1 cellular context compared by ENCODE assay signal in genomic region chr20:37885593-37886507, GRCh38.
TF ChIP-seq lines count a peak whose summit lies in the region.

No MANE protein-coding gene starts in this region.

TF ChIP-seq in HepG2, 621 proteins besides CTCF, POLR2A, EP300 and RAD21 (continued from another document and continues in another):
- 0 out of 2 replicates have a peak, but pooled peaks have one; percentile 14 for TF ChIP-seq ZNF710 (CRISPR knock-in tag; IDR thresholded peaks at IDR 0.05; ENCODE audit: borderline replicate concordance)
- no peak for TF ChIP-seq ZNF775 (CRISPR knock-in tag; IDR thresholded peaks at IDR 0.05; ENCODE audit: borderline replicate concordance)
- TF ChIP-seq ZNF430 (CRISPR knock-in tag; IDR thresholded peaks at IDR 0.05) = no peak
- TF ChIP-seq SYNCRIP (IDR thresholded peaks at IDR 0.05; ENCODE audit: insufficient read depth, low read depth, low read length) = no peak
- no peak for TF ChIP-seq ZNF260 (CRISPR knock-in tag; IDR thresholded peaks at IDR 0.05; ENCODE audit: borderline replicate concordance, low read depth)
- TF ChIP-seq ZNF292 (CRISPR knock-in tag; IDR thresholded peaks at IDR 0.05; ENCODE audit: borderline replicate concordance, low read depth) = no peak
- TF ChIP-seq HIC2 (CRISPR knock-in tag; IDR thresholded peaks at IDR 0.05; ENCODE audit: low read depth) = no peak; the same call in 1 of the 2 replicates
- TF ChIP-seq SETDB1 (CRISPR knock-in tag; IDR thresholded peaks at IDR 0.05; ENCODE audit: borderline replicate concordance) = no peak
- TF ChIP-seq BHLHE40 (IDR thresholded peaks at IDR 0.05; ENCODE audit: low read length) = no peak
- TF ChIP-seq BCL6 (CRISPR knock-in tag; IDR thresholded peaks at IDR 0.05) = peak; percentile 54; the same call in 1 of the 2 replicates
- 0 out of 2 replicates have a peak, but pooled peaks have one; percentile 20 for TF ChIP-seq ZFX (CRISPR knock-in tag; IDR thresholded peaks at IDR 0.05; ENCODE audit: low read depth)
- 0 out of 2 replicates have a peak, but pooled peaks have one; percentile 45 for TF ChIP-seq PAWR (CRISPR knock-in tag; IDR thresholded peaks at IDR 0.05; ENCODE audit: borderline replicate concordance)
- TF ChIP-seq HDAC2 (CRISPR knock-in tag; IDR thresholded peaks at IDR 0.05) = 0 out of 2 replicates have a peak, but pooled peaks have one; percentile 12
- TF ChIP-seq ZNF451 (CRISPR knock-in tag; IDR thresholded peaks at IDR 0.05) = no peak
- no peak for TF ChIP-seq ZNF382 (CRISPR knock-in tag; IDR thresholded peaks at IDR 0.05; ENCODE audit: borderline replicate concordance)
- TF ChIP-seq ZNF530 (CRISPR knock-in tag; IDR thresholded peaks at IDR 0.05; ENCODE audit: low read depth) = no peak
- no peak for TF ChIP-seq ZNF205 (CRISPR knock-in tag; IDR thresholded peaks at IDR 0.05)
- TF ChIP-seq LBX2 (CRISPR knock-in tag; IDR thresholded peaks at IDR 0.05; ENCODE audit: borderline replicate concordance) = 0 out of 2 replicates have a peak, but pooled peaks have one; percentile 33
- TF ChIP-seq GATAD2A (CRISPR knock-in tag; IDR thresholded peaks at IDR 0.05) = peak; percentile 50; the same call in 1 of the 2 replicates
- TF ChIP-seq ZNF343 (CRISPR knock-in tag; IDR thresholded peaks at IDR 0.05) = no peak
- no peak for TF ChIP-seq MED13 (CRISPR knock-in tag; IDR thresholded peaks at IDR 0.05)
- TF ChIP-seq ZFP1 (CRISPR knock-in tag; IDR thresholded peaks at IDR 0.05) = no peak
- TF ChIP-seq ARHGAP35 (CRISPR knock-in tag; IDR thresholded peaks at IDR 0.05; ENCODE audit: borderline replicate concordance) = no peak
- TF ChIP-seq BCLAF1 (IDR thresholded peaks at IDR 0.05) = no peak
- TF ChIP-seq USF2 (IDR thresholded peaks at IDR 0.05; ENCODE audit: low read depth, low read length) = peak; percentile 39
- peak; percentile 63; the same call in 1 of the 2 replicates for TF ChIP-seq USF2 (CRISPR knock-in tag; IDR thresholded peaks at IDR 0.05; ENCODE audit: borderline replicate concordance)
- no peak for TF ChIP-seq ARNT2 (CRISPR knock-in tag; IDR thresholded peaks at IDR 0.05; ENCODE audit: low read depth)
- TF ChIP-seq ZEB1 (IDR thresholded peaks at IDR 0.05; ENCODE audit: insufficient replicate concordance, low read depth) = no peak
- no peak for TF ChIP-seq ZNF879 (CRISPR knock-in tag; IDR thresholded peaks at IDR 0.05)
- TF ChIP-seq MIER3 (CRISPR knock-in tag; IDR thresholded peaks at IDR 0.05; ENCODE audit: borderline replicate concordance) = no peak
- TF ChIP-seq ZKSCAN1 (IDR thresholded peaks at IDR 0.05; ENCODE audit: low read length) = no peak
- TF ChIP-seq SIX4 (CRISPR knock-in tag; IDR thresholded peaks at IDR 0.05) = no peak
- no peak for TF ChIP-seq KLF16 (CRISPR knock-in tag; IDR thresholded peaks at IDR 0.05)
- TF ChIP-seq JUND (CRISPR knock-in tag; IDR thresholded peaks at IDR 0.05) = no peak
- no peak for TF ChIP-seq ZFP82 (CRISPR knock-in tag; IDR thresholded peaks at IDR 0.05; ENCODE audit: borderline replicate concordance)
- TF ChIP-seq ERF (CRISPR knock-in tag; IDR thresholded peaks at IDR 0.05) = no peak
- 0 out of 2 replicates have a peak, but pooled peaks have one; percentile 30 for TF ChIP-seq ARNTL (CRISPR knock-in tag; IDR thresholded peaks at IDR 0.05)
- TF ChIP-seq ZFP36 (IDR thresholded peaks at IDR 0.05; ENCODE audit: borderline replicate concordance, low read depth, low read length, partially characterized antibody) = no peak
- no peak for TF ChIP-seq HCFC1 (IDR thresholded peaks at IDR 0.05; ENCODE audit: low read depth, low read length)
- no peak for TF ChIP-seq GPN1 (CRISPR knock-in tag; IDR thresholded peaks at IDR 0.05; ENCODE audit: borderline replicate concordance)
- TF ChIP-seq ELF4 (CRISPR knock-in tag; IDR thresholded peaks at IDR 0.05; ENCODE audit: borderline replicate concordance) = no peak
- no peak for TF ChIP-seq TOPORS (CRISPR knock-in tag; IDR thresholded peaks at IDR 0.05)
- TF ChIP-seq, protein P1, sequence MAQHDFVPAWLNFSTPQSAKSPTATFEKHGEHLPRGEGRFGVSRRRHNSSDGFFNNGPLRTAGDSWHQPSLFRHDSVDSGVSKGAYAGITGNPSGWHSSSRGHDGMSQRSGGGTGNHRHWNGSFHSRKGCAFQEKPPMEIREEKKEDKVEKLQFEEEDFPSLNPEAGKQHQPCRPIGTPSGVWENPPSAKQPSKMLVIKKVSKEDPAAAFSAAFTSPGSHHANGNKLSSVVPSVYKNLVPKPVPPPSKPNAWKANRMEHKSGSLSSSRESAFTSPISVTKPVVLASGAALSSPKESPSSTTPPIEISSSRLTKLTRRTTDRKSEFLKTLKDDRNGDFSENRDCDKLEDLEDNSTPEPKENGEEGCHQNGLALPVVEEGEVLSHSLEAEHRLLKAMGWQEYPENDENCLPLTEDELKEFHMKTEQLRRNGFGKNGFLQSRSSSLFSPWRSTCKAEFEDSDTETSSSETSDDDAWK (CRISPR knock-in tag; IDR thresholded peaks at IDR 0.05) = no peak
- TF ChIP-seq ZNF33A (CRISPR knock-in tag; IDR thresholded peaks at IDR 0.05; ENCODE audit: borderline replicate concordance) = no peak
- no peak for TF ChIP-seq SRY (CRISPR knock-in tag; IDR thresholded peaks at IDR 0.05)
- no peak for TF ChIP-seq ZNF770 (CRISPR knock-in tag; IDR thresholded peaks at IDR 0.05)
- TF ChIP-seq DZIP1 (CRISPR knock-in tag; IDR thresholded peaks at IDR 0.05) = 0 out of 2 replicates have a peak, but pooled peaks have one; percentile 21
- TF ChIP-seq, protein P2, sequence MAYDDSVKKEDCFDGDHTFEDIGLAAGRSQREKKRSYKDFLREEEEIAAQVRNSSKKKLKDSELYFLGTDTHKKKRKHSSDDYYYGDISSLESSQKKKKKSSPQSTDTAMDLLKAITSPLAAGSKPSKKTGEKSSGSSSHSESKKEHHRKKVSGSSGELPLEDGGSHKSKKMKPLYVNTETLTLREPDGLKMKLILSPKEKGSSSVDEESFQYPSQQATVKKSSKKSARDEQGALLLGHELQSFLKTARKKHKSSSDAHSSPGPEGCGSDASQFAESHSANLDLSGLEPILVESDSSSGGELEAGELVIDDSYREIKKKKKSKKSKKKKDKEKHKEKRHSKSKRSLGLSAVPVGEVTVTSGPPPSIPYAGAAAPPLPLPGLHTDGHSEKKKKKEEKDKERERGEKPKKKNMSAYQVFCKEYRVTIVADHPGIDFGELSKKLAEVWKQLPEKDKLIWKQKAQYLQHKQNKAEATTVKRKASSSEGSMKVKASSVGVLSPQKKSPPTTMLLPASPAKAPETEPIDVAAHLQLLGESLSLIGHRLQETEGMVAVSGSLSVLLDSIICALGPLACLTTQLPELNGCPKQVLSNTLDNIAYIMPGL (CRISPR knock-in tag; IDR thresholded peaks at IDR 0.05; ENCODE audit: borderline replicate concordance in 1 of 2, low read depth in 1 of 2) = no peak
